Comparison of ENCODE assay signal across 28 cellular contexts in the genomic region with DNA sequence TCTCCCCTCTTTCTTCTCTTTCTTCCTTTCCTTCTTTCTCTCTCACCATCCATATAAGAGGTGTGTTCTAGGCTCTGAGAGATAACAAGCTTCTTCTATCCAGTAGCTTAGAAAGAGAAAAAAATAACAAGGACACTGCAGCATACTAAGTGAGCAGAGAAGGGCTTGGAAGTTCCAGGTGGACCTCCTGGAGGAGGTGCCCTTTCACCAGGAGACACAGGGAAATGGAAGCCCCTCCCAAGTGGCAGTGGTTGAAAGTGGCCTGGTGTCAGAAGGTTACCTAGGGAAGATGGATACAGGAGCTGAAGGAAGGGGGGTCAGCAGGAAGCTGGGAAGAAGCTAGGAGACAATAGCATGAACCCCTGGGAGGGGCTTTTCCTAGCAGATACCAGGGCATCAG. TPM values are rescaled to one million over a fixed set of nuclear protein-coding genes. Genes with fewer than 3 reads are reported as not detected.
DNase-seq lines count a peak whose midpoint lies in the region; ATAC-seq, FAIRE-seq and TF ChIP-seq lines count a peak whose summit lies in the region.
"Had no signal": no experiment of that assay in that cellular context is flagged by ENCODE, and none has a peak within 500 bp of the region (broad histone marks: within the 10 kb centered on the region; RNA-seq: fewer than 3 reads in every experiment).

No MANE protein-coding gene starts in this region.

- in situ Hi-C loops in K562 (cut with MboI), result no loop called here

- no peak overlapping the region for H3K4me2 ChIP-seq in K562 (ENCODE audit: insufficient read depth, low read length)
- H3K4me2 ChIP-seq: BLaER1 had no signal

- FAIRE-seq in K562 (lab: Jason Lieb, UNC) (no peak), small intestine (lab: Jason Lieb, UNC) (no peak)
- FAIRE-seq: A204.1, GM12878, GM12892, GM18507 had no signal

- H3K36me3 ChIP-seq in H7 (replicated peaks; ENCODE audit: control insufficient read depth, insufficient read depth, low read length) (no peaks in the 10 kb centered on the region), K562 (ENCODE audit: control insufficient read depth, insufficient read depth, low read length) (no peaks in the 10 kb centered on the region), subcutaneous abdominal adipose tissue (ENCODE audit: control insufficient read depth in 5 of 5, insufficient read depth in 5 of 5, low read length in 5 of 5) (peaks cover 0 to under 1% (median 0%) of the 10 kb centered on the region in 5 donors), vagina (no peaks in the 10 kb centered on the region), small intestine (ENCODE audit: control insufficient read depth in 2 of 2, insufficient read depth in 2 of 2, low read length in 2 of 2) (no peaks in the 10 kb centered on the region)
- H3K36me3 ChIP-seq: BE2C had no signal

- H3K27ac Mint-ChIP-seq in naive thymus-derived CD8-positive, alpha-beta T cell, result no peak overlapping the region
- H3K27ac Mint-ChIP-seq: CD14-positive monocyte; CD4-positive, alpha-beta memory T cell; CD4-positive, CD25-positive, alpha-beta regulatory T cell; CD8-positive, alpha-beta memory T cell had no signal

- POLR2A ChIA-PET in K562 (lab: Yijun Ruan, JAX), result interaction anchor here (0.7 to 3.1 kb wide), 5 partner anchors 12 to 199 kb away, joined by 3 to 12 read pairs (median 3); no protein-coding TSS in a partner anchor
- POLR2A ChIA-PET in naive thymus-derived CD8-positive, alpha-beta T cell (lab: Charles Lee), result interaction anchor here (0.7 to 5.6 kb wide), 5 partner anchors 11 to 38 kb away, joined by 3 to 38 read pairs (median 4); a partner anchor contains a TSS

- no peak for TF ChIP-seq EP300 in K562 (IDR thresholded peaks at IDR 0.05; ENCODE audit: low read length)

- no peak overlapping the region for H2AFZ ChIP-seq in K562 (ENCODE audit: low read depth, low read length)

- no peaks in the 10 kb centered on the region for H3K36me3 Mint-ChIP-seq in naive thymus-derived CD8-positive, alpha-beta T cell
- H3K36me3 Mint-ChIP-seq: CD14-positive monocyte; CD4-positive, alpha-beta memory T cell; CD4-positive, CD25-positive, alpha-beta regulatory T cell; CD8-positive, alpha-beta memory T cell had no signal

- H3K9ac ChIP-seq in K562 (ENCODE audit: insufficient read depth in 1 of 2, low read depth in 2 of 2, low read length in 2 of 2) (no peak overlapping the region), subcutaneous abdominal adipose tissue (ENCODE audit: low read length in 5 of 5) (no peak overlapping the region)
- H3K9ac ChIP-seq: BLaER1 had no signal

- H3K4me1 Mint-ChIP-seq in naive thymus-derived CD8-positive, alpha-beta T cell, result peaks cover 0 to 8% (median 0%) of the 10 kb centered on the region in 4 donors
- H3K4me1 Mint-ChIP-seq: CD14-positive monocyte; CD4-positive, CD25-positive, alpha-beta regulatory T cell; CD8-positive, alpha-beta memory T cell had no signal

- intact Hi-C loops in K562 (cut with micrococcal nuclease) (no loop called here), vagina (cut with DNase I) (loop anchor here (10.0 kb wide), 1 partner anchor 45 kb away; a partner anchor contains a TSS)

- H3K27ac ChIP-seq in K562 (ENCODE audit: extremely low read depth, low read depth, low read length), result no peak overlapping the region
- peak overlapping the region; percentile 15 for H3K27ac ChIP-seq in subcutaneous abdominal adipose tissue (ENCODE audit: low read depth, low read length)
- peak overlapping the region; percentile 23 for H3K27ac ChIP-seq in vagina
- no peak overlapping the region for H3K27ac ChIP-seq in small intestine (ENCODE audit: low read depth in 1 of 2, low read length in 1 of 2)
- H3K27ac ChIP-seq: BLaER1 had no signal

- BruUV-seq in K562 (replicated peaks; lab: Mats Ljungman, UMichigan), result no TSS peak

- H3K9me3 ChIP-seq in K562 (replicated peaks; ENCODE audit: control insufficient read depth, insufficient read depth, low read depth, low read length) (no peaks in the 10 kb centered on the region), subcutaneous abdominal adipose tissue (ENCODE audit: control insufficient read depth in 5 of 5, low read length in 5 of 5) (no peaks in the 10 kb centered on the region), vagina (no peaks in the 10 kb centered on the region), small intestine (ENCODE audit: control insufficient read depth, low read depth) (no peaks in the 10 kb centered on the region)
- H3K9me3 ChIP-seq: BE2C, BLaER1 had no signal

- H3K27me3 ChIP-seq in H7 (ENCODE audit: control insufficient read depth, insufficient read depth, low read length) (peaks cover 9% of the 10 kb centered on the region), K562 (ENCODE audit: control insufficient read depth in 2 of 2, insufficient read depth in 2 of 2, low read length in 2 of 2) (no peaks in the 10 kb centered on the region), subcutaneous abdominal adipose tissue (ENCODE audit: control insufficient read depth in 5 of 5, insufficient read depth in 4 of 5, low read length in 5 of 5) (peaks cover 0 to 3% (median 0%) of the 10 kb centered on the region in 5 donors), vagina (no peaks in the 10 kb centered on the region), small intestine (ENCODE audit: control insufficient read depth in 2 of 2, insufficient read depth in 2 of 2, low read length in 2 of 2) (no peaks in the 10 kb centered on the region)
- H3K27me3 ChIP-seq: BE2C had no signal

- DNase-seq in H7 (peak; percentile 29), K562 (ENCODE audit: extremely low read depth in 1 of 4, low spot score in 3 of 4) (no peak), vagina (ENCODE audit: extremely low spot score in 2 of 2) (no peak), small intestine (no peak)
- no peak for DNase-seq in naive thymus-derived CD8-positive, alpha-beta T cell
- DNase-seq: 8988T; ACHN; BE2C; C1 segment of cervical spinal cord; CD4-positive, alpha-beta memory T cell; CD4-positive, CD25-positive, alpha-beta regulatory T cell; CD8-positive, alpha-beta memory T cell; COR-L47; DMS 273 treated with DMSO at 0.1 percent for 48 hours; DMS153; DMS53; DMS79; DND-41; EL; GDM1 had no signal

- no peak overlapping the region for H3K4me3 Mint-ChIP-seq in naive thymus-derived CD8-positive, alpha-beta T cell
- H3K4me3 Mint-ChIP-seq: CD14-positive monocyte; CD4-positive, alpha-beta memory T cell; CD4-positive, CD25-positive, alpha-beta regulatory T cell; CD8-positive, alpha-beta memory T cell had no signal

- ATAC-seq in K562 (no peak), HG03439 (IDR thresholded peaks at IDR 0.05; ENCODE audit: unreplicated experiment) (no peak)
- ATAC-seq in naive thymus-derived CD8-positive, alpha-beta T cell, result no peak
- ATAC-seq: GM12878 had no signal

- peaks cover 23 to 43% of the 10 kb centered on the region in 2 experiments for H3K4me1 ChIP-seq in K562 (replicated peaks in 1 of 2; ENCODE audit: control insufficient read depth in 2 of 2, insufficient read depth in 2 of 2, low read length in 2 of 2)
- peaks cover 12 to 77% (median 36%) of the 10 kb centered on the region in 5 donors for H3K4me1 ChIP-seq in subcutaneous abdominal adipose tissue (ENCODE audit: control insufficient read depth in 5 of 5, insufficient read depth in 5 of 5, low read length in 5 of 5)
- H3K4me1 ChIP-seq in vagina, result peaks cover 40% of the 10 kb centered on the region
- H3K4me1 ChIP-seq in small intestine (ENCODE audit: control insufficient read depth in 2 of 2, insufficient read depth in 1 of 2, low read depth in 1 of 2, low read length in 1 of 2), result peaks cover 0 to 6% of the 10 kb centered on the region in 2 donors
- H3K4me1 ChIP-seq: BE2C had no signal

- CTCF ChIA-PET in K562 (lab: Yijun Ruan, JAX; ENCODE audit: low intra/inter-chr PET ratio), result no interaction called here

- no peaks in the 10 kb centered on the region for H3K9me3 Mint-ChIP-seq in naive thymus-derived CD8-positive, alpha-beta T cell
- H3K9me3 Mint-ChIP-seq: CD14-positive monocyte; CD4-positive, alpha-beta memory T cell; CD4-positive, CD25-positive, alpha-beta regulatory T cell; CD8-positive, alpha-beta memory T cell had no signal

- H3K79me2 ChIP-seq in K562 (ENCODE audit: control insufficient read depth, insufficient read depth, low read length), result no peaks in the 10 kb centered on the region

- no peaks in the 10 kb centered on the region for H4K20me1 ChIP-seq in K562 (replicated peaks; ENCODE audit: control insufficient read depth, insufficient read depth, low read length)

- H3K9me1 ChIP-seq in K562 (ENCODE audit: control insufficient read depth, insufficient read depth, low read length), result no peaks in the 10 kb centered on the region

- TF ChIP-seq POLR2A in K562 (conservative IDR thresholded peaks at IDR 0.05) (no peak), vagina (IDR thresholded peaks at IDR 0.05) (no peak)

- H3K27me3 Mint-ChIP-seq in naive thymus-derived CD8-positive, alpha-beta T cell, result no peaks in the 10 kb centered on the region
- H3K27me3 Mint-ChIP-seq: CD4-positive, alpha-beta memory T cell; CD4-positive, CD25-positive, alpha-beta regulatory T cell had no signal

- H3K4me3 ChIP-seq in H7 (ENCODE audit: insufficient read depth, low read depth, low read length) (no peak overlapping the region), K562 (no peak overlapping the region), subcutaneous abdominal adipose tissue (ENCODE audit: low read depth in 1 of 5, low read length in 5 of 5) (no peak overlapping the region), vagina (no peak overlapping the region), small intestine (ENCODE audit: low read depth in 1 of 2, low read length in 2 of 2) (no peak overlapping the region)
- H3K4me3 ChIP-seq: BLaER1, GM12878 had no signal

- TF ChIP-seq RAD21 in K562 (CRISPR knock-in tag; conservative IDR thresholded peaks at IDR 0.05 in 1 of 2, IDR thresholded peaks at IDR 0.05 in 1 of 2), result no peak

- TF ChIP-seq CTCF in K562 (IDR thresholded peaks at IDR 0.05 in 2 of 3, conservative IDR thresholded peaks at IDR 0.05 in 1 of 3; ENCODE audit: insufficient read depth in 2 of 3, low read depth in 1 of 3, low read length in 3 of 3) (no peak), vagina (IDR thresholded peaks at IDR 0.05) (no peak)

RNA-seq across cellular contexts. Expression of a gene that starts 5.5 kb away (rescaled TPM):
- 15.7 and 16.8 TPM in 2 replicates for total RNA-seq in H7 (2014; rRNA removed; shearing (Covaris generic))
- total RNA-seq in K562 (2011; cell fraction: chromatin; rRNA removed; ENCODE audit: low replicate concordance), result 0.79 and 2.3 TPM in 2 replicates
- total RNA-seq in K562 (2011; cell fraction: nucleolus; rRNA removed), result 1.4 and 1.5 TPM in 2 replicates
- 0.81 and 0.92 TPM in 2 replicates for total RNA-seq in K562 (2011; cell fraction: nucleoplasm; rRNA removed)
- 0.09 and 0.20 TPM in 2 replicates for total RNA-seq in K562 (2014; rRNA removed)
- total RNA-seq in K562 (2014; rRNA removed; fragmentation: Illumina TruSeq; extraction: Trizol), result 0.04 and 0.06 TPM in 2 replicates
- 0.14 and 0.19 TPM in 2 replicates for total RNA-seq in K562 (2015; rRNA removed; fragmentation: Illumina TruSeq; extraction: Trizol)
- 0.45 and 0.49 TPM in 2 replicates for total RNA-seq in K562 (2021)
- polyA plus RNA-seq in K562 (2011; rRNA removed), result 0.08 and 0.23 TPM in 2 replicates
- 0.12 and 0.16 TPM in 2 replicates for polyA plus RNA-seq in K562 (2011; cell fraction: cytosol; rRNA removed)
- 0.74 and 1.4 TPM in 2 replicates for polyA plus RNA-seq in K562 (2011; cell fraction: nucleus; rRNA removed)
- 0.27 and 0.53 TPM in 2 replicates for polyA plus RNA-seq in K562 (2012)
- polyA plus RNA-seq in K562 (2014; fragmentation: Illumina TruSeq; extraction: Trizol), result 0.17 and 0.18 TPM in 2 replicates
- polyA plus RNA-seq in K562 (2014; fragmentation: Nextera tagmentation; extraction: Ambion mirVana), result not detected
- under 0.01 and 0.19 TPM in 2 replicates for polyA plus RNA-seq in K562 (2014; rRNA removed)
- 0.18 and 0.21 TPM in 2 replicates for polyA minus RNA-seq in K562 (2011; rRNA and poly(A)+ RNA removed)
- polyA minus RNA-seq in K562 (2011; cell fraction: cytosol; rRNA and poly(A)+ RNA removed), result 0.48 and 0.91 TPM in 2 replicates
- polyA minus RNA-seq in K562 (2011; cell fraction: nucleus; rRNA and poly(A)+ RNA removed), result 0.54 and 0.78 TPM in 2 replicates
- 28.7 TPM for total RNA-seq in vagina
- 10 to 100 TPM; 14.4 to 14.9 TPM for total RNA-seq in naive thymus-derived CD8-positive, alpha-beta T cell
- polyA plus RNA-seq in naive thymus-derived CD8-positive, alpha-beta T cell, result 1 to 10 TPM; 2.2 to 6.1 (median 2.9) TPM
- 1 to 10 TPM in 1 of 3 donors, under 1 TPM in 2; under 0.01 to 7.0 (median 0.27) TPM for polyA plus RNA-seq in small intestine

RNA-seq across cellular contexts. Expression of a gene that starts 30.9 kb away (rescaled TPM):
- total RNA-seq in H7 (2014; rRNA removed; shearing (Covaris generic)), result 13.9 and 17.1 TPM in 2 replicates
- total RNA-seq in K562 (2011; cell fraction: chromatin; rRNA removed; ENCODE audit: low replicate concordance), result 85.5 and 108 TPM in 2 replicates
- total RNA-seq in K562 (2011; cell fraction: nucleolus; rRNA removed), result 98.2 and 104 TPM in 2 replicates
- 118 and 162 TPM in 2 replicates for total RNA-seq in K562 (2011; cell fraction: nucleoplasm; rRNA removed)
- 11.9 and 16.6 TPM in 2 replicates for total RNA-seq in K562 (2014; rRNA removed)
- total RNA-seq in K562 (2014; rRNA removed; fragmentation: Illumina TruSeq; extraction: Trizol), result 7.5 TPM in 2 replicates
- total RNA-seq in K562 (2015; rRNA removed; fragmentation: Illumina TruSeq; extraction: Trizol), result 15.0 and 16.3 TPM in 2 replicates
- total RNA-seq in K562 (2021), result 45.5 and 50.2 TPM in 2 replicates
- 29.4 and 54.6 TPM in 2 replicates for polyA plus RNA-seq in K562 (2011; rRNA removed)
- polyA plus RNA-seq in K562 (2011; cell fraction: cytosol; rRNA removed), result 35.7 and 56.0 TPM in 2 replicates
- polyA plus RNA-seq in K562 (2011; cell fraction: nucleus; rRNA removed), result 88.3 and 109 TPM in 2 replicates
- polyA plus RNA-seq in K562 (2012), result 62.0 and 173 TPM in 2 replicates
- 59.9 and 75.8 TPM in 2 replicates for polyA plus RNA-seq in K562 (2014; fragmentation: Illumina TruSeq; extraction: Trizol)
- polyA plus RNA-seq in K562 (2014; fragmentation: Nextera tagmentation; extraction: Ambion mirVana), result 10 to 100 TPM in 1 of 2 experiments, 1 to 10 TPM in 1; 9.4 to 15.7 TPM
- 25.8 and 38.7 TPM in 2 replicates for polyA plus RNA-seq in K562 (2014; rRNA removed)
- polyA minus RNA-seq in K562 (2011; rRNA and poly(A)+ RNA removed), result 27.0 and 40.7 TPM in 2 replicates
- 42.1 and 45.9 TPM in 2 replicates for polyA minus RNA-seq in K562 (2011; cell fraction: cytosol; rRNA and poly(A)+ RNA removed)
- 22.3 and 26.4 TPM in 2 replicates for polyA minus RNA-seq in K562 (2011; cell fraction: nucleus; rRNA and poly(A)+ RNA removed)
- 77.3 TPM for total RNA-seq in vagina
- 100 to 1,000 TPM; 130 TPM for total RNA-seq in naive thymus-derived CD8-positive, alpha-beta T cell
- 100 to 1,000 TPM in 1 of 3 donors, 10 to 100 TPM in 2; 84.8 to 107 (median 85.1) TPM for polyA plus RNA-seq in naive thymus-derived CD8-positive, alpha-beta T cell
- 10 to 100 TPM; 25.4 to 43.9 (median 25.5) TPM for polyA plus RNA-seq in small intestine

RNA-seq across cellular contexts. Expression of a gene that starts 33.0 kb away (rescaled TPM):
- total RNA-seq in H7 (2014; rRNA removed; shearing (Covaris generic)), result 72.9 and 110 TPM in 2 replicates
- total RNA-seq in K562 (2011; cell fraction: chromatin; rRNA removed; ENCODE audit: low replicate concordance), result 45.9 and 72.8 TPM in 2 replicates
- 87.9 and 89.6 TPM in 2 replicates for total RNA-seq in K562 (2011; cell fraction: nucleolus; rRNA removed)
- 65.0 and 77.8 TPM in 2 replicates for total RNA-seq in K562 (2011; cell fraction: nucleoplasm; rRNA removed)
- total RNA-seq in K562 (2014; rRNA removed) (33.9 and 46.1 TPM in 2 replicates), K562 (2014; rRNA removed; fragmentation: Illumina TruSeq; extraction: Trizol) (27.6 and 36.7 TPM in 2 replicates), K562 (2015; rRNA removed; fragmentation: Illumina TruSeq; extraction: Trizol) (43.3 and 47.4 TPM in 2 replicates), K562 (2021) (46.2 and 52.6 TPM in 2 replicates), vagina (55.2 TPM)
- polyA plus RNA-seq in K562 (2011; rRNA removed) (57.5 and 66.5 TPM in 2 replicates), K562 (2014; fragmentation: Illumina TruSeq; extraction: Trizol) (37.7 and 48.6 TPM in 2 replicates), K562 (2014; fragmentation: Nextera tagmentation; extraction: Ambion mirVana) (10 to 100 TPM; 78.9 to 81.6 TPM), K562 (2014; rRNA removed) (43.9 and 48.0 TPM in 2 replicates), small intestine (10 to 100 TPM; 17.8 to 49.4 (median 19.0) TPM)
- 43.7 and 49.1 TPM in 2 replicates for polyA plus RNA-seq in K562 (2011; cell fraction: cytosol; rRNA removed)
- polyA plus RNA-seq in K562 (2011; cell fraction: nucleus; rRNA removed), result 68.1 and 73.5 TPM in 2 replicates
- 34.5 and 47.6 TPM in 2 replicates for polyA plus RNA-seq in K562 (2012)
- polyA minus RNA-seq in K562 (2011; rRNA and poly(A)+ RNA removed), result 40.5 and 44.5 TPM in 2 replicates
- 40.1 and 41.0 TPM in 2 replicates for polyA minus RNA-seq in K562 (2011; cell fraction: cytosol; rRNA and poly(A)+ RNA removed)
- 50.9 and 92.0 TPM in 2 replicates for polyA minus RNA-seq in K562 (2011; cell fraction: nucleus; rRNA and poly(A)+ RNA removed)
- 10 to 100 TPM; 27.5 to 30.1 TPM for total RNA-seq in naive thymus-derived CD8-positive, alpha-beta T cell
- polyA plus RNA-seq in naive thymus-derived CD8-positive, alpha-beta T cell, result 10 to 100 TPM; 16.2 to 23.6 (median 16.5) TPM

RNA-seq across cellular contexts. Expression of a gene that starts 38.1 kb away (rescaled TPM):
- 121 and 198 TPM in 2 replicates for total RNA-seq in H7 (2014; rRNA removed; shearing (Covaris generic))
- total RNA-seq in K562 (2011; cell fraction: chromatin; rRNA removed; ENCODE audit: low replicate concordance), result 41.3 and 76.7 TPM in 2 replicates
- total RNA-seq in K562 (2011; cell fraction: nucleolus; rRNA removed), result 44.1 and 46.0 TPM in 2 replicates
- 51.3 and 101 TPM in 2 replicates for total RNA-seq in K562 (2011; cell fraction: nucleoplasm; rRNA removed)
- 131 and 181 TPM in 2 replicates for total RNA-seq in K562 (2014; rRNA removed)
- 78.6 and 96.2 TPM in 2 replicates for total RNA-seq in K562 (2014; rRNA removed; fragmentation: Illumina TruSeq; extraction: Trizol)
- 89.5 and 105 TPM in 2 replicates for total RNA-seq in K562 (2015; rRNA removed; fragmentation: Illumina TruSeq; extraction: Trizol)
- total RNA-seq in K562 (2021), result 153 and 154 TPM in 2 replicates
- polyA plus RNA-seq in K562 (2011; rRNA removed), result 166 and 197 TPM in 2 replicates
- polyA plus RNA-seq in K562 (2011; cell fraction: cytosol; rRNA removed), result 173 and 272 TPM in 2 replicates
- 214 and 295 TPM in 2 replicates for polyA plus RNA-seq in K562 (2011; cell fraction: nucleus; rRNA removed)
- polyA plus RNA-seq in K562 (2012), result 232 and 237 TPM in 2 replicates
- 120 and 148 TPM in 2 replicates for polyA plus RNA-seq in K562 (2014; fragmentation: Illumina TruSeq; extraction: Trizol)
- 10 to 100 TPM; 19.5 to 28.2 TPM for polyA plus RNA-seq in K562 (2014; fragmentation: Nextera tagmentation; extraction: Ambion mirVana)
- 121 and 186 TPM in 2 replicates for polyA plus RNA-seq in K562 (2014; rRNA removed)
- 36.3 and 56.6 TPM in 2 replicates for polyA minus RNA-seq in K562 (2011; rRNA and poly(A)+ RNA removed)
- polyA minus RNA-seq in K562 (2011; cell fraction: cytosol; rRNA and poly(A)+ RNA removed), result 49.1 and 55.1 TPM in 2 replicates
- polyA minus RNA-seq in K562 (2011; cell fraction: nucleus; rRNA and poly(A)+ RNA removed), result 25.6 and 30.0 TPM in 2 replicates
- 48.1 TPM for total RNA-seq in vagina
- total RNA-seq in naive thymus-derived CD8-positive, alpha-beta T cell, result 100 to 1,000 TPM; 107 to 116 TPM
- 100 to 1,000 TPM; 247 to 332 (median 249) TPM for polyA plus RNA-seq in naive thymus-derived CD8-positive, alpha-beta T cell
- 100 to 1,000 TPM in 2 of 3 donors, 10 to 100 TPM in 1; 62.6 to 133 (median 114) TPM for polyA plus RNA-seq in small intestine

RNA-seq across cellular contexts. Expression of a gene that starts 46.5 kb away (rescaled TPM):
- total RNA-seq in H7 (2014; rRNA removed; shearing (Covaris generic)), result 114 and 130 TPM in 2 replicates
- total RNA-seq in K562 (2011; cell fraction: chromatin; rRNA removed; ENCODE audit: low replicate concordance), result 143 and 177 TPM in 2 replicates
- 86.9 and 104 TPM in 2 replicates for total RNA-seq in K562 (2011; cell fraction: nucleolus; rRNA removed)
- 98.0 and 109 TPM in 2 replicates for total RNA-seq in K562 (2011; cell fraction: nucleoplasm; rRNA removed)
- total RNA-seq in K562 (2014; rRNA removed) (43.3 and 54.7 TPM in 2 replicates), K562 (2014; rRNA removed; fragmentation: Illumina TruSeq; extraction: Trizol) (47.0 and 50.4 TPM in 2 replicates), K562 (2015; rRNA removed; fragmentation: Illumina TruSeq; extraction: Trizol) (57.3 and 59.0 TPM in 2 replicates), K562 (2021) (57.9 and 58.9 TPM in 2 replicates), vagina (149 TPM)
- polyA plus RNA-seq in K562 (2011; rRNA removed) (95.9 and 108 TPM in 2 replicates), K562 (2014; fragmentation: Illumina TruSeq; extraction: Trizol) (83.6 and 86.9 TPM in 2 replicates), K562 (2014; fragmentation: Nextera tagmentation; extraction: Ambion mirVana) (10 to 100 TPM; 49.3 to 85.1 TPM), K562 (2014; rRNA removed) (54.5 and 57.3 TPM in 2 replicates), small intestine (10 to 100 TPM; 73.9 to 97.3 (median 88.9) TPM)
- 106 and 115 TPM in 2 replicates for polyA plus RNA-seq in K562 (2011; cell fraction: cytosol; rRNA removed)
- polyA plus RNA-seq in K562 (2011; cell fraction: nucleus; rRNA removed), result 190 and 247 TPM in 2 replicates
- 56.9 and 91.3 TPM in 2 replicates for polyA plus RNA-seq in K562 (2012)
- 81.2 and 84.6 TPM in 2 replicates for polyA minus RNA-seq in K562 (2011; rRNA and poly(A)+ RNA removed)
- polyA minus RNA-seq in K562 (2011; cell fraction: cytosol; rRNA and poly(A)+ RNA removed), result 31.6 and 38.1 TPM in 2 replicates
- polyA minus RNA-seq in K562 (2011; cell fraction: nucleus; rRNA and poly(A)+ RNA removed), result 49.8 and 82.9 TPM in 2 replicates
- 10 to 100 TPM; 88.5 to 93.5 TPM for total RNA-seq in naive thymus-derived CD8-positive, alpha-beta T cell
- 10 to 100 TPM; 63.7 to 72.5 (median 68.5) TPM for polyA plus RNA-seq in naive thymus-derived CD8-positive, alpha-beta T cell

Comparison
In these comparisons a context has a peak if more than half of its experiments do, and no peak if none do; other contexts are left out.
1. H3K27ac ChIP-seq: peak in subcutaneous abdominal adipose tissue (single experiment) and vagina (single experiment); none in K562 (single experiment) and small intestine (0 of 2).